Comparison of ENCODE assay signal across 1 cellular context in genomic region chrX:100447563-100448397, GRCh38.
TF ChIP-seq lines count a peak whose summit lies in the region.

No MANE protein-coding gene starts in this region.

TF ChIP-seq in K562, 482 proteins besides CTCF, POLR2A, EP300 and RAD21 (continued from another document):
- TF ChIP-seq MGA (IDR thresholded peaks at IDR 0.05), result no peak
- TF ChIP-seq ZNF695 (CRISPR knock-in tag; IDR thresholded peaks at IDR 0.05), result no peak
- no peak for TF ChIP-seq SMARCC2 (IDR thresholded peaks at IDR 0.05; ENCODE audit: low read depth)
- TF ChIP-seq STAT6 (CRISPR knock-in tag; IDR thresholded peaks at IDR 0.05), result no peak
- TF ChIP-seq SNRNP70 (optimal IDR thresholded peaks at IDR 0.05; ENCODE audit: low read depth, low read length), result no peak
- TF ChIP-seq ZNF589 (CRISPR knock-in tag; IDR thresholded peaks at IDR 0.05; ENCODE audit: low read depth), result no peak
- TF ChIP-seq RREB1 (CRISPR knock-in tag; IDR thresholded peaks at IDR 0.05), result no peak
- TF ChIP-seq CREM (IDR thresholded peaks at IDR 0.05; ENCODE audit: low read depth), result no peak
- TF ChIP-seq HEY1 (CRISPR knock-in tag; IDR thresholded peaks at IDR 0.05; ENCODE audit: borderline replicate concordance), result no peak
- TF ChIP-seq EP400 (IDR thresholded peaks at IDR 0.05), result no peak
- no peak for TF ChIP-seq NONO (IDR thresholded peaks at IDR 0.05; ENCODE audit: low read depth in 2 of 2, low read length in 1 of 2)
- TF ChIP-seq SRSF7 (optimal IDR thresholded peaks at IDR 0.05; ENCODE audit: low read depth, low read length), result no peak
- TF ChIP-seq ATF3 (IDR thresholded peaks at IDR 0.05), result no peak
- no peak for TF ChIP-seq ATF3 (CRISPR knock-in tag; conservative IDR thresholded peaks at IDR 0.05)
